In the genomic region with DNA sequence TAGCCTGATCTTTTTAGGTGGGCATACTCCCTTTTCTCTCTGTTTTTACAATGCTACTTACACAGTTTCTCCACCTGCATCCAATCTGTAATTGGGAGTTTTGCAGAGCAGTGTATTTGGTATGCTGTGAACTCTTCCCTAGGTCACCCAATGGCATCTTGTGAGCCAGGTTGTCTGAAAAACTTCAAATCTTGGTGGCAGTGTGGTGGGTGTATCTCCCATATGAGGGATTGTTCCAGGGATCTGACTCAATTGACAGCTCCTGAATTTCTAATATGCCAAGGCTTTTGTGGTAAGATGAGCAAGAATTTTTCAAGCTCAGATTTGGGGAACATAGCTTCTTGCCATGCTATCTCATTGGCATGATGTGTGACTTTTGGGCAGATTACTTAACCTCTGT, we compare ENCODE assay signal across 26 cellular contexts. TPM values are rescaled to one million over a fixed set of nuclear protein-coding genes. Genes with fewer than 3 reads are reported as not detected.
DNase-seq lines count a peak whose midpoint lies in the region; ATAC-seq, FAIRE-seq and TF ChIP-seq lines count a peak whose summit lies in the region.
"Had no signal": no experiment of that assay in that cellular context is flagged by ENCODE, and none has a peak within 500 bp of the region (broad histone marks: within the 10 kb centered on the region; RNA-seq: fewer than 3 reads in every experiment).

No MANE protein-coding gene starts in this region.

- no peak overlapping the region for H3K4me3 Mint-ChIP-seq in neural progenitor cell
- no peak overlapping the region for H3K4me3 Mint-ChIP-seq in activated CD8-positive, alpha-beta memory T cell treated with anti-CD3 and anti-CD28 coated beads, Interleukin-2, amount 10 ng/mL, durations not matched to agents 7 days and 5 days
- H3K4me3 Mint-ChIP-seq: activated CD8-positive, alpha-beta T cell treated with anti-CD3 and anti-CD28 coated beads, Interleukin-2, amount 10 ng/mL, durations not matched to agents 7 days and 5 days; activated naive CD8-positive, alpha-beta T cell treated with anti-CD3 and anti-CD28 coated beads, Interleukin-2, amount 50 U/mL, for 24 hours; CD8-positive, alpha-beta memory T cell; naive thymus-derived CD8-positive, alpha-beta T cell had no signal

- H3K18ac ChIP-seq in H1 (ENCODE audit: extremely low read depth, low read length), result no peak overlapping the region

- H2AK5ac ChIP-seq in H1 (ENCODE audit: low read depth, low read length), result no peak overlapping the region

- H3K9me3 ChIP-seq in PC-3 (ENCODE audit: low read length) (no peaks in the 10 kb centered on the region), H1 (ENCODE audit: insufficient read depth in 2 of 2, low read depth in 1 of 2, low read length in 1 of 2) (no peaks in the 10 kb centered on the region), neural progenitor cell (ENCODE audit: low read depth) (no peaks in the 10 kb centered on the region), upper lobe of right lung (no peaks in the 10 kb centered on the region)
- H3K9me3 ChIP-seq: heart right ventricle, Peyer's patch, SJCRH30, uterus had no signal

- H3K9me2 ChIP-seq in PC-3 (replicated peaks; ENCODE audit: low read length), result no peaks in the 10 kb centered on the region

- H3K4me1 Mint-ChIP-seq in neural progenitor cell, result peaks cover 71% of the 10 kb centered on the region
- peaks cover 9% of the 10 kb centered on the region for H3K4me1 Mint-ChIP-seq in activated CD8-positive, alpha-beta memory T cell treated with anti-CD3 and anti-CD28 coated beads, Interleukin-2, amount 10 ng/mL, durations not matched to agents 7 days and 5 days

- intact Hi-C loops in PC-3 (cut with micrococcal nuclease) (no loop called here), upper lobe of right lung (cut with DNase I) (no loop called here)

- H3K14ac ChIP-seq in H1 (ENCODE audit: insufficient read length), result no peak overlapping the region

- H3K79me1 ChIP-seq in H1 (ENCODE audit: low read depth, low read length), result no peaks in the 10 kb centered on the region; the same call in 1 of the 2 replicates

- no peak overlapping the region for H3K9ac ChIP-seq in PC-3 (ENCODE audit: low read length)
- H3K9ac ChIP-seq in H1 (replicated peaks in 1 of 4; ENCODE audit: extremely low read depth in 1 of 4, low read depth in 3 of 4, low read length in 3 of 4), result no peak overlapping the region
- H3K9ac ChIP-seq in neural progenitor cell, result no peak overlapping the region

- no peak overlapping the region for H4K5ac ChIP-seq in H1 (ENCODE audit: insufficient read length, low read depth, low read length)

- TF ChIP-seq RAD21 in H1 (IDR thresholded peaks at IDR 0.05 in 1 of 2, conservative IDR thresholded peaks at IDR 0.05 in 1 of 2; ENCODE audit: low read depth in 2 of 2, low read length in 2 of 2), result no peak

- no peak for FAIRE-seq in H1 (lab: Jason Lieb, UNC)

- no peaks in the 10 kb centered on the region for H3K27me3 ChIP-seq in PC-3 (ENCODE audit: low read length)
- H3K27me3 ChIP-seq in H1 (replicated peaks in 1 of 4; ENCODE audit: control insufficient read depth in 3 of 4, extremely low read depth in 1 of 4, insufficient read depth in 3 of 4, low read length in 3 of 4), result no peaks in the 10 kb centered on the region
- no peaks in the 10 kb centered on the region for H3K27me3 ChIP-seq in neural progenitor cell
- H3K27me3 ChIP-seq in upper lobe of right lung, result no peaks in the 10 kb centered on the region
- H3K27me3 ChIP-seq: heart right ventricle, Peyer's patch, SJCRH30, uterus had no signal

- no peak overlapping the region for H3K23ac ChIP-seq in H1 (ENCODE audit: insufficient read length)

- no peak overlapping the region for H3K4ac ChIP-seq in H1 (replicated peaks; ENCODE audit: insufficient read length, low read depth, low read length)

- H3K4me2 ChIP-seq in PC-3 (ENCODE audit: low read length) (peak overlapping the region; percentile 91), H1 (ENCODE audit: insufficient read depth in 1 of 2, low read depth in 2 of 2, low read length in 2 of 2) (no peak overlapping the region; a peak in 1 of 4 replicates), neural progenitor cell (peak overlapping the region; percentile 86)

- TF ChIP-seq EP300 in H1 (IDR thresholded peaks at IDR 0.05; ENCODE audit: borderline replicate concordance in 1 of 2, low read depth in 2 of 2, low read length in 2 of 2), result no peak

- H3K4me1 ChIP-seq in PC-3 (ENCODE audit: insufficient read depth, low read length) (peaks cover 65% of the 10 kb centered on the region), H1 (replicated peaks in 1 of 4; ENCODE audit: control insufficient read depth in 3 of 4, insufficient read depth in 4 of 4, low read length in 3 of 4) (peaks cover 13 to 45% (median 32%) of the 10 kb centered on the region in 4 experiments; a peak in 6 of 7 replicates), neural progenitor cell (peaks cover 71% of the 10 kb centered on the region), upper lobe of right lung (peaks cover 60% of the 10 kb centered on the region)

- H3K27ac Mint-ChIP-seq in neural progenitor cell, result no peak overlapping the region
- H3K27ac Mint-ChIP-seq in activated CD8-positive, alpha-beta memory T cell treated with anti-CD3 and anti-CD28 coated beads, Interleukin-2, amount 10 ng/mL, durations not matched to agents 7 days and 5 days, result no peak overlapping the region
- H3K27ac Mint-ChIP-seq: activated CD8-positive, alpha-beta T cell treated with anti-CD3 and anti-CD28 coated beads, Interleukin-2, amount 10 ng/mL, durations not matched to agents 7 days and 5 days; activated naive CD8-positive, alpha-beta T cell treated with anti-CD3 and anti-CD28 coated beads, Interleukin-2, amount 50 U/mL, for 24 hours had no signal

- TF ChIP-seq CTCF in PC-3 (conservative IDR thresholded peaks at IDR 0.05; ENCODE audit: low read depth, low read length) (no peak), H1 (IDR thresholded peaks at IDR 0.05; ENCODE audit: control extremely low read depth in 1 of 3, insufficient read depth in 1 of 3, low read depth in 1 of 3, low read length in 3 of 3) (no peak), neural progenitor cell (IDR thresholded peaks at IDR 0.05) (no peak), upper lobe of right lung (IDR thresholded peaks at IDR 0.05) (no peak)

- peaks cover 1% of the 10 kb centered on the region for H3K9me3 Mint-ChIP-seq in neural progenitor cell
- no peaks in the 10 kb centered on the region for H3K9me3 Mint-ChIP-seq in activated CD8-positive, alpha-beta memory T cell treated with anti-CD3 and anti-CD28 coated beads, Interleukin-2, amount 10 ng/mL, durations not matched to agents 7 days and 5 days (ENCODE audit: low read depth)
- H3K9me3 Mint-ChIP-seq: activated naive CD8-positive, alpha-beta T cell treated with anti-CD3 and anti-CD28 coated beads, Interleukin-2, amount 50 U/mL, for 24 hours; CD8-positive, alpha-beta memory T cell; naive thymus-derived CD8-positive, alpha-beta T cell had no signal

- H3K79me2 ChIP-seq in PC-3 (ENCODE audit: low read length) (peaks cover 66% of the 10 kb centered on the region), H1 (ENCODE audit: control insufficient read depth in 1 of 2, insufficient read depth in 2 of 2, low read length in 2 of 2) (peaks cover 25 to 91% of the 10 kb centered on the region in 2 experiments), neural progenitor cell (ENCODE audit: low read depth) (peaks cover 99% of the 10 kb centered on the region)

- no peak overlapping the region for H2AFZ ChIP-seq in PC-3 (ENCODE audit: low read length)
- H2AFZ ChIP-seq in H1 (ENCODE audit: low read length), result no peak overlapping the region
- H2AFZ ChIP-seq in neural progenitor cell (replicated peaks), result no peak overlapping the region

- no peak for DNase-seq in PC-3
- no peak for DNase-seq in H1 (ENCODE audit: low read depth in 1 of 2, low spot score in 2 of 2)
- no peak for DNase-seq in neural progenitor cell (ENCODE audit: low spot score)
- no peak for DNase-seq in upper lobe of right lung
- no peak for DNase-seq in pons (ENCODE audit: low spot score)
- DNase-seq in activated CD8-positive, alpha-beta memory T cell treated with anti-CD3 and anti-CD28 coated beads, Interleukin-2, amount 10 ng/mL, durations not matched to agents 7 days and 5 days, result no peak
- DNase-seq: activated CD4-positive, alpha-beta T cell treated with anti-CD3 and anti-CD28 coated beads for 1 hour; activated CD8-positive, alpha-beta T cell treated with anti-CD3 and anti-CD28 coated beads, Interleukin-2, amount 10 ng/mL, durations not matched to agents 7 days and 5 days; activated gamma-delta T cell; activated naive CD8-positive, alpha-beta T cell treated with anti-CD3 and anti-CD28 coated beads, Interleukin-2, amount 50 U/mL, for 24 hours; CD8-positive, alpha-beta memory T cell; erythroblast; foreskin fibroblast; H7; heart right ventricle; left colon; MV-4-11; naive thymus-derived CD8-positive, alpha-beta T cell; NCI-H510A; Peyer's patch; SJCRH30; stimulated activated CD8-positive, alpha-beta memory T cell treated with anti-CD3 and anti-CD28 coated beads, Interleukin-4, amount 100 ng/mL, for 48 hours; T-helper 1 cell; uterus had no signal

- no peaks in the 10 kb centered on the region for H3K36me3 ChIP-seq in PC-3 (ENCODE audit: low read depth, low read length)
- no peaks in the 10 kb centered on the region for H3K36me3 ChIP-seq in H1 (ENCODE audit: control insufficient read depth in 2 of 4, insufficient read depth in 4 of 4, low read length in 3 of 4)
- H3K36me3 ChIP-seq in neural progenitor cell, result no peaks in the 10 kb centered on the region
- no peaks in the 10 kb centered on the region for H3K36me3 ChIP-seq in upper lobe of right lung
- H3K36me3 ChIP-seq: Peyer's patch, SJCRH30, uterus had no signal

- TF ChIP-seq POLR2A in H1 (IDR thresholded peaks at IDR 0.05; ENCODE audit: control extremely low read depth in 1 of 2, low read depth in 2 of 2, low read length in 2 of 2), result no peak

- H2BK120ac ChIP-seq in H1 (replicated peaks; ENCODE audit: low read depth, low read length), result no peak overlapping the region

- H2BK20ac ChIP-seq in H1 (ENCODE audit: low read length), result no peak overlapping the region

- peaks cover 4% of the 10 kb centered on the region for H3F3A ChIP-seq in PC-3 (ENCODE audit: low read length, unreplicated experiment)
- H3F3A ChIP-seq in neural progenitor cell (ENCODE audit: low read depth), result peaks cover 55% of the 10 kb centered on the region

- H3K56ac ChIP-seq in H1 (replicated peaks; ENCODE audit: insufficient read length, low read depth, low read length), result no peak overlapping the region

- H3K23me2 ChIP-seq in H1 (ENCODE audit: low read depth, low read length), result peaks cover 10% of the 10 kb centered on the region

- H2BK5ac ChIP-seq in H1 (ENCODE audit: low read depth, low read length), result peak overlapping the region; percentile 48; the same call in 1 of the 2 replicates

- H3K4me3 ChIP-seq in PC-3 (ENCODE audit: low read length) (0 out of 2 replicates have a peak overlapping the region, but pooled peaks have one; percentile 61), H1 (ENCODE audit: extremely low read depth in 1 of 4, insufficient read depth in 2 of 4, low read depth in 3 of 4, low read length in 4 of 4) (no peak overlapping the region), neural progenitor cell (no peak overlapping the region), upper lobe of right lung (no peak overlapping the region)
- H3K4me3 ChIP-seq: heart right ventricle, SJCRH30, uterus had no signal

- H2BK15ac ChIP-seq in H1 (ENCODE audit: low read length), result no peak overlapping the region

- no peak overlapping the region for H4K8ac ChIP-seq in H1 (ENCODE audit: extremely low read depth, insufficient read depth, low read length)

- ATAC-seq in PC-3, result no peak
- ATAC-seq in upper lobe of right lung, result no peak
- ATAC-seq in GM18870 (IDR thresholded peaks at IDR 0.05; ENCODE audit: unreplicated experiment), result no peak
- no peak for ATAC-seq in activated CD8-positive, alpha-beta memory T cell treated with anti-CD3 and anti-CD28 coated beads, Interleukin-2, amount 10 ng/mL, durations not matched to agents 7 days and 5 days
- ATAC-seq: activated CD8-positive, alpha-beta T cell treated with anti-CD3 and anti-CD28 coated beads, Interleukin-2, amount 10 ng/mL, durations not matched to agents 7 days and 5 days; activated naive CD8-positive, alpha-beta T cell treated with anti-CD3 and anti-CD28 coated beads, Interleukin-2, amount 50 U/mL, for 24 hours; heart right ventricle; left colon; naive thymus-derived CD8-positive, alpha-beta T cell; sciatic nerve had no signal

- H4K91ac ChIP-seq in H1 (replicated peaks; ENCODE audit: insufficient read length, low read length), result no peak overlapping the region

- no peak overlapping the region for H2BK12ac ChIP-seq in H1 (ENCODE audit: low read depth, low read length)

- H3K36me3 Mint-ChIP-seq in neural progenitor cell, result peaks cover 8% of the 10 kb centered on the region
- H3K36me3 Mint-ChIP-seq in activated CD8-positive, alpha-beta memory T cell treated with anti-CD3 and anti-CD28 coated beads, Interleukin-2, amount 10 ng/mL, durations not matched to agents 7 days and 5 days, result no peaks in the 10 kb centered on the region
- H3K36me3 Mint-ChIP-seq: CD8-positive, alpha-beta memory T cell had no signal

- POLR2A ChIA-PET in PC-3 (lab: Charles Lee; ENCODE audit: unreplicated experiment) (no interaction called here), H1 (lab: Charles Lee; ENCODE audit: partially characterized antibody) (interaction anchor here (0.7 to 4.0 kb wide), 8 partner anchors 12 to 50 kb away, joined by 3 to 40 read pairs (median 10); no protein-coding TSS in a partner anchor)

- H3K27me3 Mint-ChIP-seq in neural progenitor cell (ENCODE audit: insufficient read depth, low read depth), result no peaks in the 10 kb centered on the region
- peaks cover 10% of the 10 kb centered on the region for H3K27me3 Mint-ChIP-seq in activated CD8-positive, alpha-beta memory T cell treated with anti-CD3 and anti-CD28 coated beads, Interleukin-2, amount 10 ng/mL, durations not matched to agents 7 days and 5 days
- H3K27me3 Mint-ChIP-seq: activated naive CD8-positive, alpha-beta T cell treated with anti-CD3 and anti-CD28 coated beads, Interleukin-2, amount 50 U/mL, for 24 hours had no signal

- H3K27ac ChIP-seq in PC-3 (ENCODE audit: low read length) (peak overlapping the region; percentile 97; the same call in 1 of the 2 replicates), H1 (ENCODE audit: low read depth, low read length) (no peak overlapping the region), neural progenitor cell (no peak overlapping the region), upper lobe of right lung (peak overlapping the region; percentile 84)
- H3K27ac ChIP-seq: heart right ventricle, uterus had no signal

- peaks cover 12% of the 10 kb centered on the region; the same call in 1 of the 2 replicates for H4K20me1 ChIP-seq in PC-3 (ENCODE audit: low read length)
- peaks cover 0 to 10% of the 10 kb centered on the region in 2 experiments for H4K20me1 ChIP-seq in H1 (replicated peaks in 1 of 2; ENCODE audit: control insufficient read depth in 1 of 2, insufficient read depth in 2 of 2, low read length in 2 of 2)
- H4K20me1 ChIP-seq in neural progenitor cell (ENCODE audit: low read depth), result peaks cover 77% of the 10 kb centered on the region

- CTCF ChIA-PET in PC-3 (lab: Charles Lee), result no interaction called here
- CTCF ChIA-PET in H1 (lab: Charles Lee; ENCODE audit: partially characterized antibody), result interaction anchor here (1.1 to 9.5 kb wide), 10 partner anchors 11 to 101 kb away, joined by 3 to 97 read pairs (median 6); no protein-coding TSS in a partner anchor
- CTCF ChIA-PET in activated CD8-positive, alpha-beta memory T cell treated with anti-CD3 and anti-CD28 coated beads, Interleukin-2, amount 10 ng/mL, durations not matched to agents 7 days and 5 days (lab: Charles Lee), result interaction anchor here (1.1 to 1.7 kb wide), 2 partner anchors 35 to 501 kb away, joined by 3 to 6 read pairs; no protein-coding TSS in a partner anchor

- BruUV-seq in PC-3 (replicated peaks; lab: Mats Ljungman, UMichigan), result no TSS peak

RNA-seq across cellular contexts. Expression of gene MACF1, which starts 47.2 kb away (rescaled TPM):
- 103 and 146 TPM in 2 replicates for total RNA-seq in PC-3 (2014; rRNA removed)
- 261 and 285 TPM in 2 replicates for total RNA-seq in H1 (2021; fragmentation: NEBNext Ultra II Directional; extraction: Animal tissue kit (Norgen Biotek cat#: 25700))
- polyA plus RNA-seq in H1 (2011; rRNA removed), result 57.6 and 59.8 TPM in 2 replicates
- polyA plus RNA-seq in H1 (2011; cell fraction: cytosol; rRNA removed), result 58.6 TPM
- 249 TPM for polyA plus RNA-seq in H1 (2011; cell fraction: nucleus; rRNA removed)
- 118 to 148 TPM (median 133 TPM) in 4 replicates for polyA plus RNA-seq in H1 (2012, experiment 1 of 2)
- 7.3 TPM for polyA plus RNA-seq in H1 (2012, experiment 2 of 2)
- polyA plus RNA-seq in H1 (2013, experiment 1 of 2), result 141 TPM
- 133 TPM for polyA plus RNA-seq in H1 (2013, experiment 2 of 2)
- polyA minus RNA-seq in H1 (2011; rRNA and poly(A)+ RNA removed), result 265 and 314 TPM in 2 replicates
- polyA minus RNA-seq in H1 (2011; cell fraction: cytosol; rRNA and poly(A)+ RNA removed), result 150 TPM
- polyA minus RNA-seq in H1 (2011; cell fraction: nucleus; rRNA and poly(A)+ RNA removed), result 618 TPM
- total RNA-seq in neural progenitor cell (ENCODE audit: low replicate concordance), result 203 and 222 TPM in 2 replicates
- 814 TPM for total RNA-seq in upper lobe of right lung
- 100 to 1,000 TPM; 319 to 488 TPM for total RNA-seq in activated CD8-positive, alpha-beta memory T cell treated with anti-CD3 and anti-CD28 coated beads, Interleukin-2, amount 10 ng/mL, durations not matched to agents 7 days and 5 days

Comparison
In these comparisons a context has a peak if more than half of its experiments do, and no peak if none do; other contexts are left out.
1. H3K27ac ChIP-seq: peak in PC-3 (single experiment) and upper lobe of right lung (single experiment); none in H1 (single experiment) and neural progenitor cell (single experiment).
2. H3K4me2 ChIP-seq: peak in PC-3 (single experiment) and neural progenitor cell (single experiment); none in H1 (0 of 2).